In the genomic region with DNA sequence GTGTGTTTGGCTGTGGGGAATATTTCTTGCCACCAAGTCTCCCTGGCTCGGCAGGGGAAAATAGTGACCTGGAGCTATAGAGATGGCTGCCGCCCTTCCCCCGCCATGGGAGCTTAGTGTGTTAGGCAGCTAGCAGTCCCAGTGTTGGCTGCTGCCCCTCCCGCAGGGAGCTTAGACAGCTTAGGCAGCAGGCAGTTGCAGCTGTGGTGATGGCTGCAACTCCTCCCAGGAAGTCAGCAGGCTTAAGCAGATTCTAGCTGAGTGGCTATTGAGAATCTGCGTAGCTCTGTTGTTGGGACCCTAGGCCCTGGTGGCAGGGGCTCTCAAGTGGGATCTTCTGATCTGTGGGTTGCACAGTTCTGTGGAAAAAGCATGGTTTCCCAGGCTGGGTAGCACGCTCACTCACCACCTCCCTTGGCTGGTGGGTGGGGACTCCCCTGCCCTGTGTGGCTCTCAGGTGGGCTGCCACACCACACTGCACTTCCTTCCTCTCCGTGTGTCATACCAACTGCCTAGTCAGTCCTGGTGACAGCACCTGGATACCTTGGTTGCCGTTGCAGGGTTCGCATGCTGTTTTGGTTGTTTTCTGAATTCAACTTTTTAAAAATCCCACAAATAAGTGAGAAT, we compare ENCODE assay signal across 18 cellular contexts. TPM values are rescaled to one million over a fixed set of nuclear protein-coding genes. Genes with fewer than 3 reads are reported as not detected.
DNase-seq lines count a peak whose midpoint lies in the region; ATAC-seq, FAIRE-seq and TF ChIP-seq lines count a peak whose summit lies in the region.
"Had no signal": no experiment of that assay in that cellular context is flagged by ENCODE, and none has a peak within 500 bp of the region (broad histone marks: within the 10 kb centered on the region; RNA-seq: fewer than 3 reads in every experiment).

No MANE protein-coding gene starts in this region.

- no peaks in the 10 kb centered on the region for H3K36me3 Mint-ChIP-seq in activated naive CD8-positive, alpha-beta T cell treated with anti-CD3 and anti-CD28 coated beads, Interleukin-2, amount 50 U/mL, for 24 hours (ENCODE audit: low read depth)

- no peak overlapping the region for H3K9ac ChIP-seq in HUES6 (ENCODE audit: low read length)

- H3K4me3 ChIP-seq in HUES6 (ENCODE audit: low read depth, low read length) (peak overlapping the region; percentile 26; the same call in 1 of the 2 replicates), SJCRH30 (no peak overlapping the region), ascending aorta (no peak overlapping the region), right lobe of liver (no peak overlapping the region)
- H3K4me3 ChIP-seq: cardiac muscle cell, transverse colon had no signal

- WGBS in right lobe of liver (ENCODE audit: insufficient coverage, low coverage, low lambda C conversion rate, missing lambda C conversion rate) = 25% methylated on average over 8 of the region's 9 CpGs

- TF ChIP-seq POLR2A in right lobe of liver (IDR thresholded peaks at IDR 0.05) = no peak

- H3K9me3 Mint-ChIP-seq in activated naive CD8-positive, alpha-beta T cell treated with anti-CD3 and anti-CD28 coated beads, Interleukin-2, amount 50 U/mL, for 24 hours = peaks cover 12% of the 10 kb centered on the region

- H3K36me3 ChIP-seq in HUES6 (ENCODE audit: control insufficient read depth, insufficient read depth, low read length) = no peaks in the 10 kb centered on the region
- no peaks in the 10 kb centered on the region for H3K36me3 ChIP-seq in SJCRH30
- H3K36me3 ChIP-seq in ascending aorta = no peaks in the 10 kb centered on the region
- H3K36me3 ChIP-seq in right lobe of liver = no peaks in the 10 kb centered on the region
- H3K36me3 ChIP-seq: BE2C, cardiac muscle cell, transverse colon had no signal

- H3K27me3 ChIP-seq in HUES6 (ENCODE audit: control insufficient read depth, insufficient read depth, low read length) (peaks cover 12% of the 10 kb centered on the region), SJCRH30 (no peaks in the 10 kb centered on the region), ascending aorta (no peaks in the 10 kb centered on the region), right lobe of liver (no peaks in the 10 kb centered on the region)
- H3K27me3 ChIP-seq: BE2C, cardiac muscle cell, transverse colon had no signal

- H3K9me3 ChIP-seq in HUES6 (ENCODE audit: control insufficient read depth, insufficient read depth, low read depth, low read length) (peaks cover 3% of the 10 kb centered on the region; the same call in 1 of the 2 replicates), SJCRH30 (replicated peaks) (0 out of 2 replicates have a peak, but pooled peaks cover 3% of the 10 kb centered on the region), ascending aorta (no peaks in the 10 kb centered on the region), right lobe of liver (no peaks in the 10 kb centered on the region)
- H3K9me3 ChIP-seq: BE2C, transverse colon had no signal

- H3K27ac ChIP-seq in HUES6 (ENCODE audit: low read depth, low read length) = no peak overlapping the region
- no peak overlapping the region for H3K27ac ChIP-seq in SJCRH30
- H3K27ac ChIP-seq in ascending aorta = no peak overlapping the region
- no peak overlapping the region for H3K27ac ChIP-seq in right lobe of liver
- H3K27ac ChIP-seq: cardiac muscle cell, transverse colon had no signal

- ATAC-seq in activated naive CD8-positive, alpha-beta T cell treated with anti-CD3 and anti-CD28 coated beads, Interleukin-2, amount 50 U/mL, for 24 hours = peak; percentile 77
- no peak for ATAC-seq in right lobe of liver
- ATAC-seq: effector memory CD8-positive, alpha-beta T cell; left cardiac atrium had no signal

- H3K4me1 Mint-ChIP-seq in activated naive CD8-positive, alpha-beta T cell treated with anti-CD3 and anti-CD28 coated beads, Interleukin-2, amount 50 U/mL, for 24 hours = peaks cover 11% of the 10 kb centered on the region

- intact Hi-C loops in ascending aorta (cut with DNase I) (no loop called here), right lobe of liver (cut with DNase I) (no loop called here)

- DNase-seq in SJCRH30 = peak; percentile 7 to 37
- peak; percentile 25 for DNase-seq in activated naive CD8-positive, alpha-beta T cell treated with anti-CD3 and anti-CD28 coated beads, Interleukin-2, amount 50 U/mL, for 24 hours
- DNase-seq in stimulated activated CD8-positive, alpha-beta memory T cell treated with anti-CD3 and anti-CD28 coated beads, Interleukin-2, amount 100 ng/mL, for 48 hours (ENCODE audit: low read depth in 2 of 2) = peak; percentile 14 to 30
- no peak for DNase-seq in HTR-8/SVneo (ENCODE audit: insufficient read length, low spot score)
- DNase-seq in ascending aorta (ENCODE audit: low spot score in 2 of 2) = no peak
- DNase-seq in right lobe of liver = no peak
- DNase-seq in GM19240 (ENCODE audit: insufficient read length, low spot score) = no peak
- DNase-seq: BE2C; effector memory CD8-positive, alpha-beta T cell; hippocampal formation; left cardiac atrium; MV-4-11; NCI-H748 treated with DMSO at 0.1 percent for 48 hours; transverse colon had no signal

- H3K4me1 ChIP-seq in HUES6 (ENCODE audit: control insufficient read depth, insufficient read depth, low read length) (peaks cover 10% of the 10 kb centered on the region), SJCRH30 (no peaks in the 10 kb centered on the region), ascending aorta (no peaks in the 10 kb centered on the region), right lobe of liver (no peaks in the 10 kb centered on the region)
- H3K4me1 ChIP-seq: BE2C, transverse colon had no signal

- H3K27me3 Mint-ChIP-seq in activated naive CD8-positive, alpha-beta T cell treated with anti-CD3 and anti-CD28 coated beads, Interleukin-2, amount 50 U/mL, for 24 hours = peaks cover 2% of the 10 kb centered on the region

- H3K4me3 Mint-ChIP-seq in activated naive CD8-positive, alpha-beta T cell treated with anti-CD3 and anti-CD28 coated beads, Interleukin-2, amount 50 U/mL, for 24 hours = no peak overlapping the region
- H3K4me3 Mint-ChIP-seq: effector memory CD8-positive, alpha-beta T cell had no signal

- no peak for FAIRE-seq in HTR-8/SVneo (lab: Jason Lieb, UNC)
- FAIRE-seq: RCC 7860 had no signal

- no peak overlapping the region for H3K27ac Mint-ChIP-seq in activated naive CD8-positive, alpha-beta T cell treated with anti-CD3 and anti-CD28 coated beads, Interleukin-2, amount 50 U/mL, for 24 hours
- H3K27ac Mint-ChIP-seq: effector memory CD8-positive, alpha-beta T cell had no signal

- TF ChIP-seq CTCF in ascending aorta (IDR thresholded peaks at IDR 0.05) = no peak
- TF ChIP-seq CTCF in right lobe of liver (IDR thresholded peaks at IDR 0.05) = no peak

RNA-seq across cellular contexts. Expression of a gene that starts 9.3 kb away (rescaled TPM):
- not detected in 2 replicates for total RNA-seq in SJCRH30 (2014; rRNA removed; shearing (Covaris generic))
- total RNA-seq in ascending aorta = not detected
- not detected for total RNA-seq in right lobe of liver
- total RNA-seq: activated CD8-positive, alpha-beta memory T cell treated with anti-CD3 and anti-CD28 coated beads for 36 hours; cardiac muscle cell; left cardiac atrium; transverse colon had no signal

RNA-seq across cellular contexts. Expression of a gene that starts 20.9 kb away (rescaled TPM):
- total RNA-seq in SJCRH30 (2014; rRNA removed; shearing (Covaris generic)) = not detected in 2 replicates
- total RNA-seq in ascending aorta (not detected), right lobe of liver (not detected)
- total RNA-seq: activated CD8-positive, alpha-beta memory T cell treated with anti-CD3 and anti-CD28 coated beads for 36 hours; cardiac muscle cell; transverse colon had no signal

RNA-seq across cellular contexts. Expression of a gene that starts 35.2 kb away (rescaled TPM):
- total RNA-seq in SJCRH30 (2014; rRNA removed; shearing (Covaris generic)) = not detected in 2 replicates
- total RNA-seq in ascending aorta (not detected), right lobe of liver (not detected)
- total RNA-seq: activated CD8-positive, alpha-beta memory T cell treated with anti-CD3 and anti-CD28 coated beads for 36 hours; cardiac muscle cell; left cardiac atrium; transverse colon had no signal

RNA-seq across cellular contexts. Expression of a gene that starts 43.3 kb away (rescaled TPM):
- not detected in 2 replicates for total RNA-seq in SJCRH30 (2014; rRNA removed; shearing (Covaris generic))
- total RNA-seq in ascending aorta (not detected), right lobe of liver (not detected)
- total RNA-seq: activated CD8-positive, alpha-beta memory T cell treated with anti-CD3 and anti-CD28 coated beads for 36 hours; cardiac muscle cell; left cardiac atrium; transverse colon had no signal

RNA-seq across cellular contexts. Expression of a gene that starts 51.6 kb away (rescaled TPM):
- total RNA-seq in SJCRH30 (2014; rRNA removed; shearing (Covaris generic)) = not detected in 2 replicates
- total RNA-seq in ascending aorta (not detected), right lobe of liver (not detected)
- total RNA-seq: activated CD8-positive, alpha-beta memory T cell treated with anti-CD3 and anti-CD28 coated beads for 36 hours; cardiac muscle cell; left cardiac atrium; transverse colon had no signal

Comparison
In these comparisons a context has a peak if more than half of its experiments do, and no peak if none do; other contexts are left out.
1. DNase-seq: peak in SJCRH30 (2 of 2), activated naive CD8-positive, alpha-beta T cell treated with anti-CD3 and anti-CD28 coated beads, Interleukin-2, amount 50 U/mL, for 24 hours (single experiment) and stimulated activated CD8-positive, alpha-beta memory T cell treated with anti-CD3 and anti-CD28 coated beads, Interleukin-2, amount 100 ng/mL, for 48 hours (2 of 2); none in HTR-8/SVneo (single experiment), ascending aorta (0 of 2), right lobe of liver (0 of 3) and GM19240 (single experiment).